In genomic region chr9:4739587-4740372, GRCh38 we compare ENCODE assay signal across 8 cellular contexts. TPM values are rescaled to one million over a fixed set of nuclear protein-coding genes. Genes with fewer than 3 reads are reported as not detected.
DNase-seq lines count a peak whose midpoint lies in the region; ATAC-seq and TF ChIP-seq lines count a peak whose summit lies in the region.

No MANE protein-coding gene starts in this region.

- CTCF ChIA-PET in activated B cell treated with CpG ODN at 0.5 μM for 24 hours (lab: Charles Lee) = interaction anchor here (0.7 to 1.1 kb wide), 4 partner anchors 13 to 436 kb away, joined by 3 read pairs; no protein-coding TSS in a partner anchor

- H3K4me3 ChIP-seq in cardiac muscle cell = peak overlapping the region; percentile 51
- peak overlapping the region; percentile 87 for H3K4me3 ChIP-seq in right atrium auricular region
- peak overlapping the region; percentile 95 for H3K4me3 ChIP-seq in skeletal muscle satellite cell (ENCODE audit: low read length)

- peaks cover 4% of the 10 kb centered on the region for H3K36me3 Mint-ChIP-seq in activated B cell treated with CpG ODN at 0.5 μM for 24 hours (ENCODE audit: low read depth)

- peak overlapping the region; percentile 92 for H3K4me2 ChIP-seq in skeletal muscle satellite cell (ENCODE audit: low read length)

- H3K9ac ChIP-seq in skeletal muscle satellite cell (ENCODE audit: low read depth, low read length) = peak overlapping the region; percentile 92

- peak overlapping the region; percentile 90 for H3K4me3 Mint-ChIP-seq in activated B cell treated with CpG ODN at 0.5 μM for 24 hours

- H3K4me1 ChIP-seq in cardiac muscle cell (ENCODE audit: low read depth) = peaks cover 11% of the 10 kb centered on the region
- H3K4me1 ChIP-seq in right atrium auricular region = peaks cover 0 to 25% of the 10 kb centered on the region in 2 donors
- H3K4me1 ChIP-seq in skeletal muscle satellite cell (ENCODE audit: control insufficient read depth, insufficient read depth, low read length) = peaks cover 23% of the 10 kb centered on the region

- H3K27ac ChIP-seq in cardiac muscle cell = peak overlapping the region; percentile 81
- peak overlapping the region; percentile 94 to 97 for H3K27ac ChIP-seq in right atrium auricular region

- peak in 1 of 2 donors; percentile 17 for DNase-seq in cardiac muscle cell (ENCODE audit: low read depth in 1 of 2, low spot score in 1 of 2)
- no peak for DNase-seq in left cardiac atrium
- DNase-seq in activated B cell treated with CpG ODN at 0.5 μM for 24 hours = no peak
- no peak for DNase-seq in right atrium auricular region (ENCODE audit: low spot score)
- no peak for DNase-seq in amygdala (lab: John Stamatoyannopoulos, UW)
- no peak for DNase-seq in stimulated activated CD8-positive, alpha-beta memory T cell treated with anti-CD3 and anti-CD28 coated beads, Interleukin-4, amount 100 ng/mL, for 48 hours

- H3K27me3 ChIP-seq in cardiac muscle cell (no peaks in the 10 kb centered on the region), right atrium auricular region (no peaks in the 10 kb centered on the region), skeletal muscle satellite cell (ENCODE audit: control insufficient read depth, insufficient read depth, low read length) (no peaks in the 10 kb centered on the region)

- H3K36me3 ChIP-seq in cardiac muscle cell = no peaks in the 10 kb centered on the region
- H3K36me3 ChIP-seq in right atrium auricular region = no peaks in the 10 kb centered on the region
- no peaks in the 10 kb centered on the region for H3K36me3 ChIP-seq in skeletal muscle satellite cell (ENCODE audit: insufficient read depth, low read length)

- intact Hi-C loops in left cardiac atrium (cut with DNase I) (loop anchor here in 1 of 2 donors (5.0 kb wide), 2 partner anchors 57 to 248 kb away; partner anchors contain the start of gene JAK2), activated B cell treated with CpG ODN at 0.5 μM for 24 hours (cut with micrococcal nuclease) (loop anchor here (2.0 to 10.0 kb wide), 6 partner anchors 137 to 1267 kb away; partner anchors contain the start of genes PLGRKT and RFX3)

- no peaks in the 10 kb centered on the region for H3K9me3 ChIP-seq in cardiac muscle cell (ENCODE audit: low read depth)
- H3K9me3 ChIP-seq in right atrium auricular region = no peaks in the 10 kb centered on the region
- H3K9me3 ChIP-seq in skeletal muscle satellite cell (replicated peaks; ENCODE audit: low read length) = no peaks in the 10 kb centered on the region

- H3K9me3 Mint-ChIP-seq in activated B cell treated with CpG ODN at 0.5 μM for 24 hours = no peaks in the 10 kb centered on the region

- peak; percentile 7 for TF ChIP-seq CTCF in cardiac muscle cell (IDR thresholded peaks at IDR 0.05; ENCODE audit: low read depth, low read length)
- no peak for TF ChIP-seq CTCF in activated B cell treated with CpG ODN at 0.5 μM for 24 hours (IDR thresholded peaks at IDR 0.05)
- TF ChIP-seq CTCF in right atrium auricular region (IDR thresholded peaks at IDR 0.05) = no peak

- POLR2A ChIA-PET in activated B cell treated with CpG ODN at 0.5 μM for 24 hours (lab: Charles Lee) = interaction anchor here (0.6 to 2.1 kb wide), 11 partner anchors 15 to 1093 kb away, joined by 3 to 21 read pairs (median 5); partner anchors contain the start of genes CDC37L1, ERMP1, JAK2 and RIC1

- no peaks in the 10 kb centered on the region for H3K27me3 Mint-ChIP-seq in activated B cell treated with CpG ODN at 0.5 μM for 24 hours

- peaks cover 30% of the 10 kb centered on the region for H3K4me1 Mint-ChIP-seq in activated B cell treated with CpG ODN at 0.5 μM for 24 hours

- ATAC-seq in left cardiac atrium = no peak
- ATAC-seq in activated B cell treated with CpG ODN at 0.5 μM for 24 hours (ENCODE audit: low read depth) = no peak
- ATAC-seq in HG02798 (IDR thresholded peaks at IDR 0.05; ENCODE audit: poor library complexity, unreplicated experiment) = no peak

- peak overlapping the region; percentile 83 for H3K27ac Mint-ChIP-seq in activated B cell treated with CpG ODN at 0.5 μM for 24 hours

RNA-seq across cellular contexts. Expression of gene AK3, which starts 1.2 kb away (rescaled TPM):
- total RNA-seq in cardiac muscle cell (105 and 106 TPM in 2 replicates), left cardiac atrium (10 to 100 TPM; 91.1 to 98.8 TPM), activated B cell treated with CpG ODN at 0.5 μM for 24 hours (14.5 and 16.9 TPM in 2 replicates), right atrium auricular region (100 to 1,000 TPM; 109 to 201 TPM)
- polyA plus RNA-seq in cardiac muscle cell = 114 and 151 TPM in 2 replicates
- 37.4 and 55.8 TPM in 2 replicates for total RNA-seq in skeletal muscle satellite cell (2012; rRNA removed)

RNA-seq across cellular contexts. Expression of gene RCL1, which starts 53.0 kb away (rescaled TPM):
- 12.0 and 15.1 TPM in 2 replicates for total RNA-seq in cardiac muscle cell
- 12.2 and 17.9 TPM in 2 replicates for polyA plus RNA-seq in cardiac muscle cell
- 10 to 100 TPM in 1 of 2 donors, 1 to 10 TPM in 1; 6.0 to 10.1 TPM for total RNA-seq in left cardiac atrium
- 23.9 and 26.0 TPM in 2 replicates for total RNA-seq in activated B cell treated with CpG ODN at 0.5 μM for 24 hours
- total RNA-seq in right atrium auricular region = 1 to 10 TPM; 7.2 to 8.6 TPM
- total RNA-seq in skeletal muscle satellite cell (2012; rRNA removed) = 12.2 and 16.4 TPM in 2 replicates
